ENCODE assay signal across 9 cellular contexts in the genomic region with DNA sequence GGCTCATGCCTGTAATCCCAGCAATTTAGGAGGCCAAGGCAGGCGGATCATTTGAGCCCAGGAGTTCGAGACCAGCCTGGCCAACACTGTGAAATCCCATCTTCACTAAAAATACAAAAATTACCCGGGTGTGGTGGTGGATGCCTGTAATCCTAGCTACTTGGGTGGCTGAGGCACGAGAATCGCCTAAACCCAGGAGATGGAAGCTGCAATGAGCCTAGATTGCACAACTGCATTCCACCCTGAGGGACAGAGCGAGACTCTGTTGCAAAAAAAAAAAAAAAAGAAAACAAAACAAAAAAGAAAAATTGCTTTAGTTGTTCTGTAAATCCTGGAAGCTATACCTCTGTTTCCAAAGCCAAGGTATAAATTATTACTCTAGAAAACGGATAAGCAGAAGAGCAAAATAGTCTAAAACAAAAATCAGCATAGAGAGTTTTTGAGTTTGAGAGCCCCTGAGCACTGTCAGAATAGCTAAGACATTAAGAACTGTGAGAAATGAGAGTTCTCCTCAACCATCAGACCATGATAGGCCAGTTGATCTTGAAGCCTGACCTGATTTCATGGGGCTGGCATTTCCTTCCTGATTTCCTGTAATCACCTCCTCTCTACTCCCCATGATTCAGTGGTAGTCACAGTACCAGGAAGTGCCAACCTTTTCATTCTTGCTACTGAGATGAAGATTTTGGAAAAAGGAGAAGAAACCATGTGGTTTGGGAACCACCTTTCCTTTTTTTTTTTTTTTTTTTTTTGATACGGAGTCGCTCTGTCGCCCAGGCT. TPM values are rescaled to one million over a fixed set of nuclear protein-coding genes. Genes with fewer than 3 reads are reported as not detected.
A peak's percentile ranks its signal among the peaks of the same experiment; 100 is the strongest.
DNase-seq lines count a peak whose midpoint lies in the region; ATAC-seq, FAIRE-seq and TF ChIP-seq lines count a peak whose summit lies in the region.
"Had no signal": no experiment of that assay in that cellular context is flagged by ENCODE, and none has a peak within 500 bp of the region (broad histone marks: within the 10 kb centered on the region; RNA-seq: fewer than 3 reads in every experiment).

No MANE protein-coding gene starts in this region.

- no TSS peak for BruUV-seq in HepG2 (replicated peaks; lab: Mats Ljungman, UMichigan)

- peaks cover 15% of the 10 kb centered on the region for H4K20me1 ChIP-seq in HepG2 (ENCODE audit: insufficient read depth, low read length)

- 60 to 71% (median 66%) methylated on average over 10 of the region's 10 CpGs for WGBS in adrenal gland, 4 donors
- 87% methylated on average over 10 of the region's 10 CpGs for WGBS in HepG2 (ENCODE audit: low lambda C conversion rate)

- no peak for TF ChIP-seq RAD21 in HepG2 (CRISPR knock-in tag; IDR thresholded peaks at IDR 0.05)

- peak overlapping the region in 2 of 5 donors; percentile 45 to 65 for H3K27ac ChIP-seq in adrenal gland
- H3K27ac ChIP-seq in HepG2 (ENCODE audit: extremely low read length, insufficient read depth, low read length), result peak overlapping the region; percentile 35
- H3K27ac ChIP-seq: KMS-11 had no signal

- peaks cover 16 to 62% of the 10 kb centered on the region in 2 donors for H3K4me1 ChIP-seq in adrenal gland (replicated peaks in 1 of 2)
- peaks cover 67% of the 10 kb centered on the region for H3K4me1 ChIP-seq in HepG2 (ENCODE audit: insufficient read depth, low read length)

- TF ChIP-seq POLR2A in adrenal gland (IDR thresholded peaks at IDR 0.05) (no peak), HepG2 (IDR thresholded peaks at IDR 0.05; ENCODE audit: insufficient read depth in 1 of 2, low read depth in 2 of 2, low read length in 2 of 2) (no peak), GM18505 (IDR thresholded peaks at IDR 0.05; ENCODE audit: borderline replicate concordance, extremely low read depth, insufficient read depth, insufficient read length) (no peak)

- FAIRE-seq in HepG2 (lab: Jason Lieb, UNC), result no peak

- H3K4me2 ChIP-seq in HepG2 (ENCODE audit: low read depth, low read length), result no peak overlapping the region
- H3K4me2 ChIP-seq: KMS-11 had no signal

- no peak overlapping the region for H2AFZ ChIP-seq in HepG2 (ENCODE audit: low read length)

- no peak overlapping the region for H3K9ac ChIP-seq in HepG2 (ENCODE audit: insufficient read depth, low read depth, low read length)
- H3K9ac ChIP-seq: KMS-11 had no signal

- H3K9me3 ChIP-seq in adrenal gland (replicated peaks in 1 of 3) (no peaks in the 10 kb centered on the region), HepG2 (ENCODE audit: low read length) (no peaks in the 10 kb centered on the region)

- in situ Hi-C loops in HepG2 (cut with HindIII; ENCODE audit: extremely low pct_ligation_motif_present, low pct_unique_long_range_greater_than_20kb), result no loop called here

- POLR2A ChIA-PET in HepG2 (lab: Yijun Ruan, JAX), result interaction anchor here (0.9 to 1.4 kb wide), 3 partner anchors 9 to 32 kb away, joined by 3 to 5 read pairs (median 3); no protein-coding TSS in a partner anchor

- H3K4me3 ChIP-seq in adrenal gland (no peak overlapping the region), HepG2 (replicated peaks in 1 of 3; ENCODE audit: insufficient read depth in 1 of 3, low read depth in 2 of 3, low read length in 3 of 3) (no peak overlapping the region)

- TF ChIP-seq EP300 in HepG2 (IDR thresholded peaks at IDR 0.05; ENCODE audit: low read depth in 2 of 2, low read length in 2 of 2), result no peak
- no peak for TF ChIP-seq EP300 in HepG2 (CRISPR knock-in tag; IDR thresholded peaks at IDR 0.05; ENCODE audit: borderline replicate concordance)

- no peaks in the 10 kb centered on the region for H3K27me3 ChIP-seq in adrenal gland
- no peaks in the 10 kb centered on the region for H3K27me3 ChIP-seq in HepG2 (ENCODE audit: control insufficient read depth in 1 of 2, insufficient read depth in 2 of 2, low read length in 2 of 2)

- intact Hi-C loops in adrenal gland (cut with DNase I), result no loop called here
- intact Hi-C loops in HepG2 (cut with micrococcal nuclease; ENCODE audit: unreplicated experiment), result no loop called here

- CTCF ChIA-PET in HepG2 (lab: Yijun Ruan, JAX; ENCODE audit: low intra/inter-chr PET ratio, low total read pairs), result no interaction called here

- TF ChIP-seq CTCF in adrenal gland (IDR thresholded peaks at IDR 0.05) (no peak), HepG2 (CRISPR knock-in tag; IDR thresholded peaks at IDR 0.05) (no peak)

- peak; percentile 35 for ATAC-seq in HepG2
- no peak for ATAC-seq in GM18505 (IDR thresholded peaks at IDR 0.05; ENCODE audit: unreplicated experiment)
- ATAC-seq in HG02763 (IDR thresholded peaks at IDR 0.05; ENCODE audit: unreplicated experiment), result no peak
- ATAC-seq in HG02571 (IDR thresholded peaks at IDR 0.05; ENCODE audit: unreplicated experiment), result no peak

- DNase-seq in A172 (ENCODE audit: low spot score) (peak; percentile 79), HS-5 (ENCODE audit: low read depth) (peak; percentile 79), adrenal gland (peak in 5 of 7 donors; percentile 34 to 64 (median 62)), HepG2 (ENCODE audit: low spot score) (no peak), retina (no peak)

- H3K36me3 ChIP-seq in adrenal gland (replicated peaks in 1 of 2) (peaks cover 0 to 17% of the 10 kb centered on the region in 2 donors), HepG2 (replicated peaks in 1 of 2; ENCODE audit: control insufficient read depth in 1 of 2, insufficient read depth in 2 of 2, low read length in 2 of 2) (peaks cover 2 to 31% of the 10 kb centered on the region in 2 experiments; a peak in 4 of 5 replicates)

- peaks cover 80% of the 10 kb centered on the region for H3K79me2 ChIP-seq in HepG2 (ENCODE audit: insufficient read depth, low read length)

TF ChIP-seq in HepG2, 621 proteins besides CTCF, POLR2A, EP300 and RAD21 (continues in another document):
- TF ChIP-seq NFE2L2 (IDR thresholded peaks at IDR 0.05; ENCODE audit: low read length) (no peak), ZNF775 (CRISPR knock-in tag; IDR thresholded peaks at IDR 0.05; ENCODE audit: borderline replicate concordance) (no peak), CEBPB (IDR thresholded peaks at IDR 0.05; ENCODE audit: borderline replicate concordance, low read depth, low read length) (peak; percentile 70), GABPA (IDR thresholded peaks at IDR 0.05; ENCODE audit: low read depth, low read length) (no peak), GABPA (CRISPR knock-in tag; IDR thresholded peaks at IDR 0.05; ENCODE audit: low read depth) (no peak), SNAI1 (CRISPR knock-in tag; IDR thresholded peaks at IDR 0.05; ENCODE audit: borderline replicate concordance) (no peak), CEBPG (CRISPR knock-in tag; IDR thresholded peaks at IDR 0.05) (peak; percentile 75), FOXP1 (IDR thresholded peaks at IDR 0.05) (no peak), FOXP1 (CRISPR knock-in tag; IDR thresholded peaks at IDR 0.05) (no peak), NRL (CRISPR knock-in tag; IDR thresholded peaks at IDR 0.05; ENCODE audit: borderline replicate concordance) (no peak), SYNCRIP (IDR thresholded peaks at IDR 0.05; ENCODE audit: insufficient read depth, low read depth, low read length) (no peak), SIN3A (IDR thresholded peaks at IDR 0.05; ENCODE audit: borderline replicate concordance, low read depth, low read length) (no peak)

RNA-seq across cellular contexts. Expression of a gene that starts 31.7 kb away (rescaled TPM):
- 93.0 and 108 TPM in 2 replicates for total RNA-seq in A172 (2014; rRNA removed; shearing (Covaris generic))
- total RNA-seq in adrenal gland (100 to 1,000 TPM in 7 of 8 donors, 10 to 100 TPM in 1; 94.7 to 312 (median 121) TPM), HepG2 (2016; rRNA removed; fragmentation: Illumina TruSeq; extraction: Trizol) (79.2 and 85.5 TPM in 2 replicates)
- polyA plus RNA-seq in adrenal gland (100 to 1,000 TPM in 1 of 3 donors, 10 to 100 TPM in 2; 20.8 to 198 (median 27.1) TPM), HepG2 (2011; rRNA removed) (35.4 and 40.8 TPM in 2 replicates)
- 16.6 and 18.3 TPM in 2 replicates for total RNA-seq in HepG2 (2016; cell fraction: cytosol; rRNA removed; fragmentation: Illumina TruSeq; extraction: Trizol; ENCODE audit: low read depth)
- total RNA-seq in HepG2 (2016; cell fraction: insoluble cytoplasmic fraction; rRNA removed; fragmentation: Illumina TruSeq; extraction: Trizol), result 64.3 and 88.8 TPM in 2 replicates
- total RNA-seq in HepG2 (2016; cell fraction: membrane; rRNA removed; fragmentation: Illumina TruSeq; extraction: Trizol), result 50.1 and 58.3 TPM in 2 replicates
- total RNA-seq in HepG2 (2016; cell fraction: nucleus; rRNA removed; fragmentation: Illumina TruSeq; extraction: Trizol), result 162 and 186 TPM in 2 replicates
- polyA plus RNA-seq in HepG2 (2011; cell fraction: cytosol; rRNA removed), result 19.8 and 24.8 TPM in 2 replicates
- polyA plus RNA-seq in HepG2 (2011; cell fraction: nucleus; rRNA removed), result 106 and 112 TPM in 2 replicates
- polyA plus RNA-seq in HepG2 (2012), result 95.4 and 109 TPM in 2 replicates
- polyA plus RNA-seq in HepG2 (2016; cell fraction: cytosol; fragmentation: Illumina TruSeq; extraction: Trizol; ENCODE audit: low read depth), result 7.7 and 8.0 TPM in 2 replicates
- 52.2 and 68.9 TPM in 2 replicates for polyA plus RNA-seq in HepG2 (2016; cell fraction: insoluble cytoplasmic fraction; fragmentation: Illumina TruSeq; extraction: Trizol; ENCODE audit: low read depth)
- 23.7 and 31.5 TPM in 2 replicates for polyA plus RNA-seq in HepG2 (2016; cell fraction: membrane; fragmentation: Illumina TruSeq; extraction: Trizol; ENCODE audit: low read depth)
- polyA plus RNA-seq in HepG2 (2016; cell fraction: nucleus; fragmentation: Illumina TruSeq; extraction: Trizol; ENCODE audit: insufficient read depth, low read depth), result 193 and 199 TPM in 2 replicates
- 88.2 and 101 TPM in 2 replicates for polyA minus RNA-seq in HepG2 (2011; rRNA and poly(A)+ RNA removed; ENCODE audit: low replicate concordance)
- 63.9 and 75.1 TPM in 2 replicates for polyA minus RNA-seq in HepG2 (2011; cell fraction: cytosol; rRNA and poly(A)+ RNA removed)
- 126 and 131 TPM in 2 replicates for polyA minus RNA-seq in HepG2 (2011; cell fraction: nucleus; rRNA and poly(A)+ RNA removed)

Comparison
In these comparisons a context has a peak if more than half of its experiments do, and no peak if none do; other contexts are left out.
1. DNase-seq: peak in A172 (single experiment), HS-5 (single experiment) and adrenal gland (5 of 7); none in HepG2 (single experiment) and retina (single experiment).